8 cellular contexts compared by ENCODE assay signal in the genomic region with DNA sequence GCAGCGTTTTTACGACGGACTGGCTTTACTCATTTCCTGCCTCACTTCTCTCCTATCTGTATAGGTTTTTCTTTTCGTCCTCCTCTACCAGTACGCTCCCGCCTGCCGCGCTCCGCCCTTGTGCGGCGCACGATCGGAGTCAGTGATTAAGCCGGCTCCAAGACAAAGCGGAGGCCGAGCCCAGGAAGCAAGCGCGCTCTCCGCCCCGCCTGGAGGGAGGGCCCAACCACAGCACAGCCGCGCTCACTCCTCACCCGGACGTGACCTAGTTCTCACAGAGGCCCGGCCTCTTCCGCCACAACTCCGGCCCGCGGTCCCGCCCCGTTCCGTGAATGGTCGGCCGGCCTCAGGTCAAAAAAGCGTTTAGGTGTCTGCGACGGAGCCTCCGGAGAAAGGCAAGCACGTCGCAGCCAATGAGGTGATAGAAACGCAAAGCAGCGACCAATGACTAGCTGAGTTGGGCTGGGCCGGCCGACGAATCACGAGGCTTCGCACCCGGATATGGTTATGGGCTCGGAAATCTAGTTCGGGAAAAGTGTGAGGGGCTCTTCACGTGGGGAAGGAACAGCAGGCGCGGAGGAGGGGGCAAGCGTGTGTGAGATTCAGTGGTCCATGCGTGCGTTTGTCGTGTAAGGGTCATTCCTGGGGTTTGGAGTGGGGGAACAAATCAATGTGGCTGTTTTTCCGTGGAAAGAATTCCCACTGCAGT. TPM values are rescaled to one million over a fixed set of nuclear protein-coding genes. Genes with fewer than 3 reads are reported as not detected.
DNase-seq lines count a peak whose midpoint lies in the region; ATAC-seq lines count a peak whose summit lies in the region.

A gene with protein sequence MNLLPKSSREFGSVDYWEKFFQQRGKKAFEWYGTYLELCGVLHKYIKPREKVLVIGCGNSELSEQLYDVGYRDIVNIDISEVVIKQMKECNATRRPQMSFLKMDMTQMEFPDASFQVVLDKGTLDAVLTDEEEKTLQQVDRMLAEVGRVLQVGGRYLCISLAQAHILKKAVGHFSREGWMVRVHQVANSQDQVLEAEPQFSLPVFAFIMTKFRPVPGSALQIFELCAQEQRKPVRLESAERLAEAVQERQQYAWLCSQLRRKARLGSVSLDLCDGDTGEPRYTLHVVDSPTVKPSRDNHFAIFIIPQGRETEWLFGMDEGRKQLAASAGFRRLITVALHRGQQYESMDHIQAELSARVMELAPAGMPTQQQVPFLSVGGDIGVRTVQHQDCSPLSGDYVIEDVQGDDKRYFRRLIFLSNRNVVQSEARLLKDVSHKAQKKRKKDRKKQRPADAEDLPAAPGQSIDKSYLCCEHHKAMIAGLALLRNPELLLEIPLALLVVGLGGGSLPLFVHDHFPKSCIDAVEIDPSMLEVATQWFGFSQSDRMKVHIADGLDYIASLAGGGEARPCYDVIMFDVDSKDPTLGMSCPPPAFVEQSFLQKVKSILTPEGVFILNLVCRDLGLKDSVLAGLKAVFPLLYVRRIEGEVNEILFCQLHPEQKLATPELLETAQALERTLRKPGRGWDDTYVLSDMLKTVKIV (plus strand): TSS at position 494 of the 709 bp plus-strand sequence. CDS start 308 bp downstream, outside the sequence.

- H3K4me1 Mint-ChIP-seq in immature natural killer cell, result peaks cover 52 to 57% of the 10 kb centered on the region in 2 donors

- peak within 1 kb of the TSS; percentile 94 to 99 (median 96) for H3K27ac Mint-ChIP-seq in immature natural killer cell

- peaks cover 4 to 13% (median 5%) of the 10 kb centered on the region in 3 donors for H3K36me3 Mint-ChIP-seq in immature natural killer cell

- peak; percentile 96 for DNase-seq in AG08396 (ENCODE audit: low spot score)
- peak; percentile 94 for DNase-seq in NCI-H345 treated with DMSO at 0.1 percent for 48 hours (lab: John Stamatoyannopoulos, UW; ENCODE audit: unreplicated experiment)
- DNase-seq in activated CD4-positive, CD25-positive, alpha-beta regulatory T cell (lab: John Stamatoyannopoulos, UW), result peak; percentile 93 to 98 (median 96)
- DNase-seq in central memory CD4-positive, alpha-beta T cell, result peak; percentile 100
- DNase-seq in immature natural killer cell, result peak; percentile 98 to 99 (median 99)
- peak; percentile 98 for DNase-seq in smooth muscle cell of the brain vasculature (ENCODE audit: low read depth, low spot score)

- H3K4me3 Mint-ChIP-seq in immature natural killer cell, result peak within 1 kb of the TSS; percentile 93 to 100 (median 96)

- no peaks in the 10 kb centered on the region for H3K9me3 Mint-ChIP-seq in immature natural killer cell

- ATAC-seq in GM19023 (IDR thresholded peaks at IDR 0.05; ENCODE audit: unreplicated experiment) (peak; percentile 99), HG03280 (IDR thresholded peaks at IDR 0.05; ENCODE audit: unreplicated experiment) (peak; percentile 99)

- peaks cover 8 to 11% (median 11%) of the 10 kb centered on the region in 3 donors for H3K27me3 Mint-ChIP-seq in immature natural killer cell (ENCODE audit: low read depth in 3 of 3)

RNA-seq across cellular contexts. Expression of the gene that starts here (rescaled TPM):
- 10 to 100 TPM; 15.1 to 42.9 (median 19.9) TPM for polyA plus RNA-seq in immature natural killer cell

Comparison
In these comparisons a context has a peak if more than half of its experiments do, and no peak if none do; other contexts are left out.
1. Peak in every context shown above with its lines: DNase-seq and ATAC-seq.